Comparison of ENCODE assay signal across 17 cellular contexts in the genomic region with DNA sequence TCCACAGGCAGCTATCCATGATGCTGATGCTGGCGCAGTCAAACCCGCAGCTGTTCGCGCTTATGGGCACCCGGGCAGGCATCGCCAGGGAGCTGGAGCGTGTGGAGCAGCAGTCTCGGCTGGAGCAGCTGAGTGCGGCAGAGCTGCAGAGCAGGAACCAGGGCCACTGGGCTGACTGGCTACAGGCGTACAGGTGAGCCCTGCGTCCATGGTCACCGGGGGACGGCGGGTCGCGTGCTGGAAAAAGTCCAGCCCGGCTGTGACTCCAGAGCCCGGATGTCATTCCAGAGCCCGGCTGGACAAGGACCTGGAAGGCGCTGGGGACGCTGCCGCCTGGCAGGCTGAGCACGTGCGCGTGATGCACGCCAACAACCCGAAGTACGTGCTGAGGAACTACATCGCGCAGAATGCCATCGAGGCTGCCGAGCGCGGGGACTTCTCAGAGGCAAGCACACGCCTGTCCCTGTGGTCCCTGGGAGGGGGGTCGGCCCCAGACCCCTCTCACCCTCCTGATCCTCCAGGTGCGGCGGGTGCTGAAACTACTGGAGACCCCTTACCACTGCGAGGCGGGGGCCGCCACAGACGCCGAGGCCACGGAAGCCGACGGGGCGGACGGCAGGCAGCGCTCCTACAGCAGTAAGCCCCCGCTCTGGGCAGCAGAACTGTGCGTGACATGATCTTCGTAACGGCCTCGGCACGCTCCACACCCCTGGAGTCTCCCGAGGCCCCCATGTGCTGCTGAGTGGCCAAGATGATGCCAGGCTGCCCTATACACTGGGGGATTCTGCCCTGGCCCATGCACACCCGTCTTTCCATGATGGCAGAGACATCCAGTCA.
"Had no signal": no experiment of that assay in that cellular context is flagged by ENCODE, and none has a peak within 500 bp of the region (broad histone marks: within the 10 kb centered on the region; RNA-seq: fewer than 3 reads in every experiment).

No MANE protein-coding gene starts in this region.

- H3K4me1 Mint-ChIP-seq: activated CD4-positive, alpha-beta memory T cell treated with anti-CD3 and anti-CD28 coated beads, Interleukin-2, amount 10 ng/mL, durations not matched to agents 7 days and 5 days had no signal

- H3K36me3 ChIP-seq: uterus had no signal

- H2AFZ ChIP-seq: parathyroid adenoma had no signal

- H3K9me3 ChIP-seq: breast epithelium, tibial artery, uterus had no signal

- DNase-seq: activated CD4-positive, alpha-beta memory T cell treated with anti-CD3 and anti-CD28 coated beads, Interleukin-2, amount 10 ng/mL, durations not matched to agents 7 days and 5 days; activated CD4-positive, alpha-beta T cell treated with anti-CD3 and anti-CD28 coated beads for 4 hours; activated naive CD8-positive, alpha-beta T cell treated with anti-CD3 and anti-CD28 coated beads, Interleukin-2, amount 10 ng/mL, durations not matched to agents 7 days and 5 days; cerebellar nuclear complex; effector memory CD8-positive, alpha-beta T cell; foreskin melanocyte; head of caudate nucleus; immature natural killer cell; naive B cell; stimulated activated naive CD4-positive, alpha-beta T cell; T-helper 2 cell; tibial artery had no signal

- H3K27ac ChIP-seq: breast epithelium, parathyroid adenoma, tibial artery, uterus had no signal

- H3K9ac ChIP-seq: parathyroid adenoma had no signal

- H3K27me3 Mint-ChIP-seq: activated CD4-positive, alpha-beta memory T cell treated with anti-CD3 and anti-CD28 coated beads, Interleukin-2, amount 10 ng/mL, durations not matched to agents 7 days and 5 days; activated naive CD8-positive, alpha-beta T cell treated with anti-CD3 and anti-CD28 coated beads, Interleukin-2, amount 10 ng/mL, durations not matched to agents 7 days and 5 days; effector memory CD8-positive, alpha-beta T cell; naive B cell had no signal

- H3K4me1 ChIP-seq: breast epithelium, parathyroid adenoma, tibial artery, uterus had no signal

- H3K27me3 ChIP-seq: breast epithelium, tibial artery, uterus had no signal

- H3K4me3 ChIP-seq: breast epithelium, tibial artery, uterus had no signal

- H3K27ac Mint-ChIP-seq: activated CD4-positive, alpha-beta memory T cell treated with anti-CD3 and anti-CD28 coated beads, Interleukin-2, amount 10 ng/mL, durations not matched to agents 7 days and 5 days; activated naive CD8-positive, alpha-beta T cell treated with anti-CD3 and anti-CD28 coated beads, Interleukin-2, amount 10 ng/mL, durations not matched to agents 7 days and 5 days; WTC11 had no signal

- H3K4me3 Mint-ChIP-seq: activated CD4-positive, alpha-beta memory T cell treated with anti-CD3 and anti-CD28 coated beads, Interleukin-2, amount 10 ng/mL, durations not matched to agents 7 days and 5 days; activated naive CD8-positive, alpha-beta T cell treated with anti-CD3 and anti-CD28 coated beads, Interleukin-2, amount 10 ng/mL, durations not matched to agents 7 days and 5 days; immature natural killer cell; WTC11 had no signal

- FAIRE-seq: TTC549 had no signal

- H3K9me3 Mint-ChIP-seq: activated CD4-positive, alpha-beta memory T cell treated with anti-CD3 and anti-CD28 coated beads, Interleukin-2, amount 10 ng/mL, durations not matched to agents 7 days and 5 days; activated naive CD8-positive, alpha-beta T cell treated with anti-CD3 and anti-CD28 coated beads, Interleukin-2, amount 10 ng/mL, durations not matched to agents 7 days and 5 days; effector memory CD8-positive, alpha-beta T cell; immature natural killer cell; naive B cell; WTC11 had no signal

- ATAC-seq: effector memory CD8-positive, alpha-beta T cell; WTC11 had no signal

- H3K79me2 ChIP-seq: parathyroid adenoma had no signal
